28 cellular contexts compared by ENCODE assay signal in genomic region chr4:6287017-6287788, GRCh38.
"Had no signal": no experiment of that assay in that cellular context is flagged by ENCODE, and none has a peak within 500 bp of the region (broad histone marks: within the 10 kb centered on the region; RNA-seq: fewer than 3 reads in every experiment).

No MANE protein-coding gene starts in this region.

- H3K9me3 ChIP-seq: ascending aorta, breast epithelium had no signal

- H3K27ac ChIP-seq: ascending aorta, breast epithelium, cardiac muscle cell, coronary artery, dorsolateral prefrontal cortex, VCaP had no signal

- H3K4me3 ChIP-seq: ascending aorta, breast epithelium, cardiac muscle cell, coronary artery, dorsolateral prefrontal cortex had no signal

- ATAC-seq: activated naive CD4-positive, alpha-beta T cell treated with anti-CD3 and anti-CD28 coated beads, Interleukin-2, amount 50 U/mL, for 72 hours; activated T-cell treated with anti-CD3 and anti-CD28 coated beads, Interleukin-2, amount 50 U/mL, for 72 hours; esophagus mucosa; WTC11 had no signal

- H3K4me1 ChIP-seq: breast epithelium had no signal

- DNase-seq: activated CD4-positive, alpha-beta memory T cell treated with anti-CD3 and anti-CD28 coated beads, Interleukin-2, amount 10 ng/mL, durations not matched to agents 7 days and 5 days; activated CD4-positive, alpha-beta T cell treated with anti-CD3 and anti-CD28 coated beads for 1 hour; activated CD4-positive, alpha-beta T cell treated with anti-CD3 and anti-CD28 coated beads for 4 hours; activated CD4-positive, alpha-beta T cell treated with anti-CD3 and anti-CD28 coated beads, Interleukin-2, amount 10 ng/mL, durations not matched to agents 7 days and 5 days; activated CD4-positive, alpha-beta T cell treated with anti-CD3 and anti-CD28 coated beads, Interleukin-2, amount 50 U/mL, for 4 hours; activated CD8-positive, alpha-beta memory T cell treated with anti-CD3 and anti-CD28 coated beads, Interleukin-2, amount 50 U/mL, for 48 hours; activated gamma-delta T cell; activated naive CD4-positive, alpha-beta T cell; activated naive CD4-positive, alpha-beta T cell treated with anti-CD3 and anti-CD28 coated beads, Interleukin-2, amount 10 ng/mL, durations not matched to agents 7 days and 5 days; activated naive CD8-positive, alpha-beta T cell treated with anti-CD3 and anti-CD28 coated beads, Interleukin-2, amount 10 ng/mL, durations not matched to agents 7 days and 5 days; activated T-cell treated with anti-CD3 and anti-CD28 coated beads for 4 hours; activated T-cell treated with anti-CD3 and anti-CD28 coated beads, Interleukin-2, amount 50 U/mL, for 24 hours; activated T-cell treated with anti-CD3 and anti-CD28 coated beads, Interleukin-2, amount 50 U/mL, for 72 hours; dorsolateral prefrontal cortex; effector memory CD4-positive, alpha-beta T cell; endodermal cell; foreskin fibroblast; T-helper 2 cell had no signal

- FAIRE-seq: frontal cortex, TTC549 had no signal

- H3K27me3 ChIP-seq: ascending aorta, breast epithelium, cardiac muscle cell, dorsolateral prefrontal cortex had no signal
